7 cellular contexts compared by ENCODE assay signal in the genomic region with DNA sequence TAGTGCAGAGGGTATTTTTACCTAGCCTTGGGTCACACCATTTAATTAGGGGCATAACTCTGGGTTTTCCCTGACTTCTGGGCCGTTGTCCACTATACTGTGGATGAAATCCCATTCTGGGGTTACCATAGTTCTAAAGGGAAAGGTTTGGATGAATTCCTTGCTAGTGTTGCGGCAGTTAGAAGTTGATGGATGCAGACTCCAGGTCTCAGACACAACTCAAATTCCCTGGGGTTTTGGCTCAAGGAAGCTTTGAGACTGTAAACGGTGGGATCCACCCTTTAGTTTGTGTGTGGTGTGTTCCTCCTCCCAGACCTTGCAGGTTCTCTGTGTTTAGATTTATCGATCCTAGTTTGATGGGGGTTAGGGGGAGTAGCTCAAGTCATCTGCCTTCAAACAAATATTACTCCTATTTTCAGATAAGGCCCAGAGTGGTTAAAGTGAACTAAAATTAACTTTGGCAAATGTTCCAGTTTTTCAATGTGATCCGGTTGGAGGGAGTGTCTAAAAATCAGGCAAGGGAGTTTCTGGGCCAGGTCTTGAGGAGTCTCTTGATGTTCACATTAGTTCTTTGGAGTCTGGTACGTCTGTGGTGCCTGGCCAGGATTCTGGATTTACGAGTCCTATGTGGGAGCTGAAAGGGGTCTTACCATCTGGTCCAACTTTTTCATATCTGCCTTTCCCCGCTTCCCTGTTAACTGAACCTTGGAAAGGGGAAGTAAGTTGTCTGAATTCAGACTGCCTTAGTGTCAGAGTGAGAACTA. TPM values are rescaled to one million over a fixed set of nuclear protein-coding genes. Genes with fewer than 3 reads are reported as not detected.
DNase-seq lines count a peak whose midpoint lies in the region; ATAC-seq and TF ChIP-seq lines count a peak whose summit lies in the region.

No MANE protein-coding gene starts in this region.

- peaks cover 19% of the 10 kb centered on the region for H3K4me1 ChIP-seq in HAP-1
- peaks cover 0 to 69% (median 20%) of the 10 kb centered on the region in 4 donors for H3K4me1 ChIP-seq in Peyer's patch
- peaks cover 24% of the 10 kb centered on the region for H3K4me1 ChIP-seq in ovary (ENCODE audit: insufficient read depth)

- H3K27ac ChIP-seq in Peyer's patch: peak overlapping the region; percentile 96 to 99 (median 98)
- H3K27ac ChIP-seq in ovary: peak overlapping the region; percentile 68 to 93

- DNase-seq in HAP-1 (ENCODE audit: low spot score in 2 of 2) (peak in 1 of 2 experiments; percentile 36), Peyer's patch (no peak), epithelial cell of esophagus (ENCODE audit: low read depth) (peak; percentile 9), ovary (peak in 1 of 5 donors; percentile 13), NCI-H2029 treated with DMSO at 0.1 percent for 48 hours (lab: John Stamatoyannopoulos, UW) (no peak), NCI-H1694 treated with DMSO at 0.1 percent for 48 hours (lab: John Stamatoyannopoulos, UW) (no peak)

- in situ Hi-C loops in HAP-1 (cut with MboI; ENCODE audit: low sequenced_read_pairs): no loop called here

- intact Hi-C loops in ovary (cut with DNase I): loop anchor here in 3 of 4 donors (10.0 kb wide), 1 partner anchor 70 kb away; no protein-coding TSS in a partner anchor

- no peak for ATAC-seq in HG02973 (IDR thresholded peaks at IDR 0.05; ENCODE audit: unreplicated experiment)

- H3K9me3 ChIP-seq in HAP-1: no peaks in the 10 kb centered on the region
- H3K9me3 ChIP-seq in Peyer's patch: no peaks in the 10 kb centered on the region
- no peaks in the 10 kb centered on the region for H3K9me3 ChIP-seq in ovary

- TF ChIP-seq CTCF in Peyer's patch (IDR thresholded peaks at IDR 0.05): no peak
- TF ChIP-seq CTCF in epithelial cell of esophagus (IDR thresholded peaks at IDR 0.05; ENCODE audit: insufficient read depth, low read depth, low read length, missing control alignments): no peak
- TF ChIP-seq CTCF in ovary (IDR thresholded peaks at IDR 0.05): no peak

- H3K4me3 ChIP-seq in HAP-1 (peak overlapping the region; percentile 92), Peyer's patch (peak overlapping the region; percentile 74 to 99 (median 90)), epithelial cell of esophagus (ENCODE audit: low read length) (peak overlapping the region; percentile 60), ovary (peak overlapping the region; percentile 70)

- no peak for TF ChIP-seq EP300 in ovary (IDR thresholded peaks at IDR 0.05)

- WGBS in ovary, 3 donors: 4 to 7% (median 5%) methylated on average over 8 of the region's 8 CpGs

- H3K27me3 ChIP-seq in HAP-1 (ENCODE audit: low read depth) (no peaks in the 10 kb centered on the region), Peyer's patch (no peaks in the 10 kb centered on the region), ovary (no peaks in the 10 kb centered on the region)

- H3K36me3 ChIP-seq in HAP-1 (replicated peaks): no peaks in the 10 kb centered on the region; the same call in 1 of the 2 replicates
- no peaks in the 10 kb centered on the region for H3K36me3 ChIP-seq in Peyer's patch
- H3K36me3 ChIP-seq in ovary: no peaks in the 10 kb centered on the region

- TF ChIP-seq POLR2A in Peyer's patch (IDR thresholded peaks at IDR 0.05) (no peak), ovary (IDR thresholded peaks at IDR 0.05) (no peak)

RNA-seq across cellular contexts. Expression of a gene that starts 1.5 kb away (rescaled TPM):
- total RNA-seq in Peyer's patch (100 to 1,000 TPM; 100 to 115 (median 106) TPM), ovary (100 to 1,000 TPM in 4 of 7 donors, 10 to 100 TPM in 3; 51.7 to 124 (median 105) TPM)
- 100 to 1,000 TPM in 1 of 2 donors, 10 to 100 TPM in 1; 68.9 to 131 TPM for polyA plus RNA-seq in ovary
